ENCODE assay signal across 25 cellular contexts in genomic region chr13:96540656-96541055, GRCh38.
"Had no signal": no experiment of that assay in that cellular context is flagged by ENCODE, and none has a peak within 500 bp of the region (broad histone marks: within the 10 kb centered on the region; RNA-seq: fewer than 3 reads in every experiment).

No MANE protein-coding gene starts in this region.

- DNase-seq: effector CD8-positive, alpha-beta T cell; endodermal cell; foreskin keratinocyte; heart left ventricle; kidney; mesendoderm; midbrain; natural killer cell; right lobe of liver; stimulated activated CD4-positive, alpha-beta T cell treated with anti-CD3 and anti-CD28 coated beads, Interleukin-12 subunit alpha, Interleukin-12 subunit beta, amount 100 ng/mL, for 4 hours; stimulated activated CD4-positive, alpha-beta T cell treated with anti-CD3 and anti-CD28 coated beads, Interleukin-1b, Interleukin-23, amount 100 ng/mL, for 48 hours; stimulated activated CD4-positive, alpha-beta T cell treated with anti-CD3 and anti-CD28 coated beads, Interleukin-4, amount 100 ng/mL, for 1 hour; stimulated activated CD8-positive, alpha-beta memory T cell treated with anti-CD3 and anti-CD28 coated beads, Interleukin-4, amount 100 ng/mL, for 48 hours; stimulated activated naive CD4-positive, alpha-beta T cell; stimulated activated naive CD8-positive, alpha-beta T cell treated with anti-CD3 and anti-CD28 coated beads, Interleukin-15, amount 100 ng/mL, for 72 hours; transverse colon had no signal

- H3K4me2 ChIP-seq: hepatocyte, smooth muscle cell had no signal

- H3K4me3 ChIP-seq: gastroesophageal sphincter, heart left ventricle, hepatocyte, lung, right lobe of liver, smooth muscle cell, suprapubic skin, transverse colon, vagina had no signal

- H2AFZ ChIP-seq: hepatocyte, parathyroid adenoma had no signal

- H3K9me3 ChIP-seq: gastroesophageal sphincter, heart left ventricle, neutrophil, right lobe of liver, suprapubic skin, transverse colon, vagina had no signal

- H3K79me2 ChIP-seq: hepatocyte, parathyroid adenoma had no signal

- H3K4me1 ChIP-seq: foreskin keratinocyte, gastroesophageal sphincter, heart left ventricle, parathyroid adenoma, right lobe of liver, suprapubic skin, transverse colon, vagina had no signal

- H3K27me3 ChIP-seq: foreskin keratinocyte, gastroesophageal sphincter, heart left ventricle, hepatocyte, neutrophil, right lobe of liver, suprapubic skin, transverse colon, vagina had no signal

- H3K27ac ChIP-seq: epithelial cell of prostate, foreskin keratinocyte, gastroesophageal sphincter, heart left ventricle, hepatocyte, neutrophil, parathyroid adenoma, right lobe of liver, suprapubic skin, transverse colon, vagina had no signal

- H3K36me3 ChIP-seq: gastroesophageal sphincter, heart left ventricle, neutrophil, right lobe of liver, suprapubic skin, transverse colon, vagina had no signal

- H3K9ac ChIP-seq: parathyroid adenoma had no signal
